Comparison of ENCODE assay signal across 1 cellular context in genomic region chr3:128170866-128171516, GRCh38.
TF ChIP-seq lines count a peak whose summit lies in the region.

No MANE protein-coding gene starts in this region.

TF ChIP-seq in GM23338, 12 proteins besides CTCF, POLR2A, EP300 and RAD21 (continued from another document):
- TF ChIP-seq ZNF462 (CRISPR knock-in tag; IDR thresholded peaks at IDR 0.05): no peak
- TF ChIP-seq STAT1 (IDR thresholded peaks at IDR 0.05; ENCODE audit: unreplicated experiment): no peak
- TF ChIP-seq EZH2 (IDR thresholded peaks at IDR 0.05; ENCODE audit: low read depth, unreplicated experiment): no peak
